1 cellular context compared by ENCODE assay signal in the genomic region with DNA sequence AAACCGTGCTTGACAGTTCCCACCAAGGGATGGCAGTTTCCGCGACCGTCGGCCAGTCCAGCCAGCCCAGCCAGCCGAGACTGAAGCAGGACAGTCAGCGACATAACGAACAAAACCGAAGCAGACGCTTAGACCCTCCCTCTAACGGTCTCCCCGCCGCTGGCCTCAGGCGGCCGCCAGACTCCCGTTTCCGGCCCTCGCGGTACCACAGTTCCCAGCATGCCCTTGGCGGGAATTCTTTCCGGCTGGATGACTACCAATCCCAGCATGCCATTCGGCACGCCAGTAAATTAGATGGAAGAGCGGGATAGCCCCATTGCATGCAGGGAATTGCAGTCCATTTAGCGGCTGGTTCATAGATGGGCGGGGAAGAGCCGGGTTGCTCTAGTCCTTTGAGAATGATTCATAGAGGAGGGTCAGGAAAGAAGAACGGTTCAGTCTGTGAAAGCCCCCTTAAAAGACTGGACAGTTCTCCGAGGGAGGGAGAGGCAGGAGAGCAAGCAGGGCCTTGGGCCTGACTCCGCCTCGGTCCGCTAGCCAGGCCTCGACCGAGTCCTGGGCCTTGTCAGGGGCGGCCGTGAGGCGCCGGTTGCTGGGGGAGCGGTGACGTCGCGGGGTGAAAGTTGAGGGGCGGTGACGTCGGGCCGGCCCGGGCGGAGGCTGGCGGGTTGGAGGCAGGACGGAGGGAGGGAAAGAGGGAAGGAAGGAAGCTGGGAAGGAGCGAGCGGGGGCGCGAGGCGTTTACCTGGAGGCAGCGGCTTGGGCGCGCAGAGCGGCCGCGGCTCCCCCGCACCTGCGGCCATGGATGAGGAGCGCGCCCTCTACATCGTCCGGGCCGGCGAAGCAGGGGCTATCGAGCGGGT.
TF ChIP-seq lines count a peak whose summit lies in the region.

A gene with protein sequence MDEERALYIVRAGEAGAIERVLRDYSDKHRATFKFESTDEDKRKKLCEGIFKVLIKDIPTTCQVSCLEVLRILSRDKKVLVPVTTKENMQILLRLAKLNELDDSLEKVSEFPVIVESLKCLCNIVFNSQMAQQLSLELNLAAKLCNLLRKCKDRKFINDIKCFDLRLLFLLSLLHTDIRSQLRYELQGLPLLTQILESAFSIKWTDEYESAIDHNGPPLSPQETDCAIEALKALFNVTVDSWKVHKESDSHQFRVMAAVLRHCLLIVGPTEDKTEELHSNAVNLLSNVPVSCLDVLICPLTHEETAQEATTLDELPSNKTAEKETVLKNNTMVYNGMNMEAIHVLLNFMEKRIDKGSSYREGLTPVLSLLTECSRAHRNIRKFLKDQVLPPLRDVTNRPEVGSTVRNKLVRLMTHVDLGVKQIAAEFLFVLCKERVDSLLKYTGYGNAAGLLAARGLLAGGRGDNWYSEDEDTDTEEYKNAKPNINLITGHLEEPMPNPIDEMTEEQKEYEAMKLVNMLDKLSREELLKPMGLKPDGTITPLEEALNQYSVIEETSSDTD (plus strand): TSS at position 738 of the 863 bp plus-strand sequence. CDS start 64 bp downstream, at position 802.

TF ChIP-seq in endothelial cell of umbilical vein, 7 proteins besides CTCF, POLR2A, EP300 and RAD21 (continued from another document):
- TF ChIP-seq JUN (IDR thresholded peaks at IDR 0.05; ENCODE audit: borderline replicate concordance, insufficient read depth, insufficient read length, low read depth): no peak
